Comparison of ENCODE assay signal across 20 cellular contexts in the genomic region with DNA sequence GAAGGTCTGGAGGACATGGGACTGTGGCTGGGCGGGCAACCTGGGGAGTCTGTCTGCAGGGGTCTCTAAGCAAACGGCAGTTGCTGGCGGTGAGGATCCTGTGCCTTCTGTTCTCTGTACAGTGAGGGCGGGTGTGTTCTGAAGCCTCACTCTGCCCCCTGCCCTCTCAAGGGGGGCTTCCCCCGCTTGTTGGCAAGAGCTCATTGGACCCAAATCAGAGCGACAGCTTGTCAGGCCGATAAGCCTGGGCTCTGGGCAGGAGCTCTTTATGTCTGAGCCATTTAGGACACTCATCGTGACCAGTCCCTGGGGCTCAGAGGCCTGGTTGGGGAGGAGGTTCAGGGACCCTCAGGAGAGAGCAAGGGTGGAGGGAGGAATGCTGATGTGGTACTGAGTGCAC.
DNase-seq lines count a peak whose midpoint lies in the region; TF ChIP-seq lines count a peak whose summit lies in the region.
"Had no signal": no experiment of that assay in that cellular context is flagged by ENCODE, and none has a peak within 500 bp of the region (broad histone marks: within the 10 kb centered on the region; RNA-seq: fewer than 3 reads in every experiment).

No MANE protein-coding gene starts in this region.

- peak; percentile 23 for DNase-seq in NCI-H1092 treated with DMSO at 0.1 percent for 48 hours (lab: John Stamatoyannopoulos, UW)
- DNase-seq in NCI-H1092 (lab: John Stamatoyannopoulos, UW), result no peak
- DNase-seq in left ventricle myocardium inferior, result peak; percentile 66
- no peak for DNase-seq in LoVo (ENCODE audit: low spot score)
- no peak for DNase-seq in NCI-H748 treated with DMSO at 0.1 percent for 48 hours (lab: John Stamatoyannopoulos, UW)
- DNase-seq in HAP-1 (ENCODE audit: low spot score in 2 of 2), result no peak
- DNase-seq in activated CD8-positive, alpha-beta memory T cell treated with anti-CD3 and anti-CD28 coated beads, Interleukin-2, amount 50 U/mL, for 48 hours, result no peak
- DNase-seq: activated CD4-positive, alpha-beta T cell treated with anti-CD3 and anti-CD28 coated beads for 4 hours; activated gamma-delta T cell treated with Interleukin-2 at 50 U/mL for 16 hours; activated naive CD8-positive, alpha-beta T cell treated with anti-CD3 and anti-CD28 coated beads, Interleukin-2, amount 50 U/mL, for 24 hours; activated T-cell treated with anti-CD3 and anti-CD28 coated beads, Interleukin-2, amount 50 U/mL, for 4 hours; IMR-90; NCI-H1048; NCI-H1930; posterior cingulate gyrus; stimulated activated naive CD4-positive, alpha-beta T cell; T-helper 2 cell had no signal

- H3K36me3 Mint-ChIP-seq in brain, result peaks cover 23% of the 10 kb centered on the region
- H3K36me3 Mint-ChIP-seq: memory B cell had no signal

- H3K36me3 ChIP-seq in left ventricle myocardium inferior, result peaks cover 8% of the 10 kb centered on the region
- H3K36me3 ChIP-seq in HAP-1 (replicated peaks), result no peaks in the 10 kb centered on the region

- H3K4me3 ChIP-seq in left ventricle myocardium inferior, result no peak overlapping the region
- no peak overlapping the region for H3K4me3 ChIP-seq in HAP-1

- H3K9me3 ChIP-seq in left ventricle myocardium inferior (replicated peaks) (no peaks in the 10 kb centered on the region), HAP-1 (no peaks in the 10 kb centered on the region; the same call in 1 of the 2 replicates)

- intact Hi-C loops in left ventricle myocardium inferior (cut with micrococcal nuclease), result no loop called here

- H3K4me1 Mint-ChIP-seq in brain, result peaks cover 71% of the 10 kb centered on the region
- H3K4me1 Mint-ChIP-seq: activated naive CD8-positive, alpha-beta T cell treated with anti-CD3 and anti-CD28 coated beads, Interleukin-2, amount 50 U/mL, for 24 hours had no signal

- peak overlapping the region in 1 of 5 experiments; percentile 4 for H3K4me3 Mint-ChIP-seq in brain
- H3K4me3 Mint-ChIP-seq: activated naive CD8-positive, alpha-beta T cell treated with anti-CD3 and anti-CD28 coated beads, Interleukin-2, amount 50 U/mL, for 24 hours; activated T-cell treated with anti-CD3 and anti-CD28 coated beads, Interleukin-2, amount 50 U/mL, for 4 hours; memory B cell had no signal

- H3K27me3 ChIP-seq in left ventricle myocardium inferior (ENCODE audit: low read depth) (no peaks in the 10 kb centered on the region), HAP-1 (ENCODE audit: low read depth) (no peaks in the 10 kb centered on the region)

- in situ Hi-C loops in HAP-1 (cut with MboI; ENCODE audit: low sequenced_read_pairs), result no loop called here

- H3K27ac Mint-ChIP-seq in brain, result peak overlapping the region in 4 of 5 experiments; percentile 36 to 95 (median 70)
- H3K27ac Mint-ChIP-seq: activated naive CD8-positive, alpha-beta T cell treated with anti-CD3 and anti-CD28 coated beads, Interleukin-2, amount 50 U/mL, for 24 hours; memory B cell had no signal

- H3K4me1 ChIP-seq in left ventricle myocardium inferior (peaks cover 73% of the 10 kb centered on the region), HAP-1 (peaks cover 3% of the 10 kb centered on the region; the same call in 1 of the 2 replicates)

- no peak for TF ChIP-seq CTCF in brain (conservative IDR thresholded peaks at IDR 0.05)
- TF ChIP-seq CTCF in left ventricle myocardium inferior (IDR thresholded peaks at IDR 0.05; ENCODE audit: borderline replicate concordance), result no peak

- H3K27me3 Mint-ChIP-seq in brain, result no peaks in the 10 kb centered on the region
- H3K27me3 Mint-ChIP-seq: activated naive CD8-positive, alpha-beta T cell treated with anti-CD3 and anti-CD28 coated beads, Interleukin-2, amount 50 U/mL, for 24 hours had no signal

- peaks cover 0 to 7% (median 0%) of the 10 kb centered on the region in 5 experiments for H3K9me3 Mint-ChIP-seq in brain
- H3K9me3 Mint-ChIP-seq: activated naive CD8-positive, alpha-beta T cell treated with anti-CD3 and anti-CD28 coated beads, Interleukin-2, amount 50 U/mL, for 24 hours; activated T-cell treated with anti-CD3 and anti-CD28 coated beads, Interleukin-2, amount 50 U/mL, for 4 hours; memory B cell had no signal

- peak overlapping the region; percentile 88 for H3K27ac ChIP-seq in left ventricle myocardium inferior (replicated peaks)
- H3K27ac ChIP-seq: 22Rv1 had no signal

Comparison
In these comparisons a context has a peak if more than half of its experiments do, and no peak if none do; other contexts are left out.
1. DNase-seq: peak in NCI-H1092 treated with DMSO at 0.1 percent for 48 hours (single experiment) and left ventricle myocardium inferior (single experiment); none in NCI-H1092 (single experiment), LoVo (single experiment), NCI-H748 treated with DMSO at 0.1 percent for 48 hours (single experiment), HAP-1 (0 of 2) and activated CD8-positive, alpha-beta memory T cell treated with anti-CD3 and anti-CD28 coated beads, Interleukin-2, amount 50 U/mL, for 48 hours (single experiment).